In the genomic region with DNA sequence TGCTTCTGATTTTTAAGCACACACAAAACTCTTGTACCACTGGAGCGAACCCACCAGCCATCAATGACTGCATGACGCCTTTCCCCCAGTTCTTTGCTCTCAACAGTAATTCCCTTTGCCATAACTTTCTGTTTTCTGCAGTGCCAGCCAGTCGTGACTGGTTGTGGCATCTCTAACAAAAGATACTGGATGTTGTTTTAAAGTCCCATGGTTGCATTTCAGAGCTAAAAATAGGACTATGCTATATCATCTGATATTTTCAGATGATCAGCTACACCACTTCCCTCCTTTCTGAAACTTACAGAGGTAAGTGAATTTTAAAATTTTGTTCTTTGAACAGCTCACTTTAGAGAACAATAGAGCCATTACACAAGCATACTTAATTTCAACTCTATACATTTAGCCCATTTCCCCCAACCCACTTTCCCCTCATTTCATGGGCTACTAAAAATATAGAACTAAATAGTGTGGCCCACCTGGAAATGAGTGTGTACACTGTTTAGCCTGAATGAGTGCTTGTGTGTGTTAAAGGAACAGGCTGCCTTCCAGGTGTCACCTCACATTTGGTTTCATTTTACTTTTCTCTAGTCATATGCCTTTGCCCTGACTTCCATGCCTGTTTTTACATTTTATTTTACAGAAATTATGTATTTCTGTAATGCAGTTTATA, we compare ENCODE assay signal across 9 cellular contexts.
DNase-seq lines count a peak whose midpoint lies in the region; ATAC-seq and FAIRE-seq lines count a peak whose summit lies in the region.
"Had no signal": no experiment of that assay in that cellular context is flagged by ENCODE, and none has a peak within 500 bp of the region (broad histone marks: within the 10 kb centered on the region; RNA-seq: fewer than 3 reads in every experiment).

No MANE protein-coding gene starts in this region.

- DNase-seq in DMS79 treated with DMSO at 0.1 percent for 48 hours (lab: John Stamatoyannopoulos, UW): peak; percentile 42
- DNase-seq in DMS79 (lab: John Stamatoyannopoulos, UW): no peak
- peak; percentile 80 for DNase-seq in RPMI8226
- DNase-seq in NCI-H1105 (lab: John Stamatoyannopoulos, UW): no peak
- no peak for DNase-seq in NAMALWA (ENCODE audit: low spot score)
- no peak for DNase-seq in urothelium cell line (ENCODE audit: low spot score)
- DNase-seq: posterior cingulate gyrus had no signal

- no peak for FAIRE-seq in urothelium cell line (lab: Jason Lieb, UNC)

- ATAC-seq in GM21360 (IDR thresholded peaks at IDR 0.05; ENCODE audit: unreplicated experiment) (peak; percentile 72), HG03095 (IDR thresholded peaks at IDR 0.05; ENCODE audit: unreplicated experiment) (peak; percentile 75)

Comparison
In these comparisons a context has a peak if more than half of its experiments do, and no peak if none do; other contexts are left out.
1. DNase-seq: peak in DMS79 treated with DMSO at 0.1 percent for 48 hours (single experiment) and RPMI8226 (single experiment); none in DMS79 (single experiment), NCI-H1105 (single experiment), NAMALWA (single experiment) and urothelium cell line (single experiment).